Comparison of ENCODE assay signal across 15 cellular contexts in the genomic region with DNA sequence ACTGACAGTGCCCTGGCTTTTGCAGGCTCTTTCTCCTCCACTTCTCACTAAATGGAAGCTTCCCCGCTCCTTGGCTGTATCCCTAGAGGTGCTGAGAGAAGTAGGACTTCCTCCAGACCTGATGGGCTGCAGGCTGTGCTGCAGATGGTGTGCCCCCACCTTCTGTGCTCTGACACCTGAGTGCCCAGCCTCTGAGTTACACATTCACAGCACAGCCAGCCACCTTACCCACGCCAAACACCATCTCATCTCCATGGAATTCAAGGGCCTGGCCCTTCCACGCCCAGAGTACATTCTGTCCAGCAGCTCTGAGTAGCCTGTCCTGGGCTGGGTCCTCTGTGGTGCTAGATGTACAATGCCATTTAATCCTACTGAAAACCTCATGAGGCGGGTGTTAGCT. TPM values are rescaled to one million over a fixed set of nuclear protein-coding genes. Genes with fewer than 3 reads are reported as not detected.
DNase-seq lines count a peak whose midpoint lies in the region; ATAC-seq and TF ChIP-seq lines count a peak whose summit lies in the region.
"Had no signal": no experiment of that assay in that cellular context is flagged by ENCODE, and none has a peak within 500 bp of the region (broad histone marks: within the 10 kb centered on the region; RNA-seq: fewer than 3 reads in every experiment).

No MANE protein-coding gene starts in this region.

- peak overlapping the region; percentile 39 for H3K27ac ChIP-seq in left ventricle myocardium inferior (replicated peaks)
- H3K27ac ChIP-seq: BLaER1 treated with 17β-estradiol and CSF1 and Interleukin-3, amounts not matched to agents 10 nM and 100 nM had no signal

- intact Hi-C loops in left ventricle myocardium inferior (cut with micrococcal nuclease), result no loop called here
- intact Hi-C loops in sciatic nerve (cut with DNase I), result no loop called here

- peak; percentile 90 for ATAC-seq in sciatic nerve
- no peak for ATAC-seq in GM18873 (IDR thresholded peaks at IDR 0.05; ENCODE audit: low FRiP score, unreplicated experiment)
- no peak for ATAC-seq in GM19023 (IDR thresholded peaks at IDR 0.05; ENCODE audit: unreplicated experiment)
- ATAC-seq: stimulated activated memory B cell treated with anti-CD40 and anti-IgM and Interleukin-4, amounts not matched to agents 10 μg/mL and 1 μg/mL and 100 μg/mL, for 72 hours had no signal

- DNase-seq in G401 (ENCODE audit: low spot score) (peak; percentile 84), amniotic epithelial cell (ENCODE audit: low read depth) (peak; percentile 40), left ventricle myocardium inferior (no peak), sciatic nerve (ENCODE audit: low spot score) (no peak), dedifferentiated amniotic fluid mesenchymal stem cell (ENCODE audit: extremely low spot score) (no peak), middle frontal gyrus (ENCODE audit: extremely low spot score, low spot score) (no peak)
- DNase-seq: activated naive CD4-positive, alpha-beta T cell treated with anti-CD3 and anti-CD28 coated beads for 36 hours; SIG-M5 had no signal

- H3K9me3 ChIP-seq in left ventricle myocardium inferior (replicated peaks), result peaks cover 12% of the 10 kb centered on the region

- peaks cover 49% of the 10 kb centered on the region for H3K36me3 ChIP-seq in left ventricle myocardium inferior

- no peak for TF ChIP-seq CTCF in left ventricle myocardium inferior (IDR thresholded peaks at IDR 0.05; ENCODE audit: borderline replicate concordance)

- H3K4me1 ChIP-seq in left ventricle myocardium inferior, result peaks cover 27% of the 10 kb centered on the region
- H3K4me1 ChIP-seq: BLaER1 treated with 17β-estradiol and CSF1 and Interleukin-3, amounts not matched to agents 10 nM and 100 nM had no signal

- in situ Hi-C loops in G401 (cut with HindIII; ENCODE audit: low sequenced_read_pairs), result no loop called here

- H3K4me3 ChIP-seq in left ventricle myocardium inferior, result no peak overlapping the region
- H3K4me3 ChIP-seq: BLaER1 treated with 17β-estradiol and CSF1 and Interleukin-3, amounts not matched to agents 10 nM and 100 nM had no signal

- H3K27me3 ChIP-seq in left ventricle myocardium inferior (ENCODE audit: low read depth), result no peaks in the 10 kb centered on the region
- H3K27me3 ChIP-seq: BLaER1 treated with 17β-estradiol and CSF1 and Interleukin-3, amounts not matched to agents 10 nM and 100 nM had no signal

RNA-seq across cellular contexts. Expression of gene SFTA2, which starts 5.3 kb away (rescaled TPM):
- total RNA-seq in G401 (2014; rRNA removed; shearing (Covaris generic)), result not detected in 2 replicates
- total RNA-seq in left ventricle myocardium inferior, result not detected
- 0.76 TPM for total RNA-seq in sciatic nerve
- total RNA-seq: activated naive CD4-positive, alpha-beta T cell treated with anti-CD3 and anti-CD28 coated beads for 36 hours; Daoy; fibroblast of villous mesenchyme; osteocyte had no signal

RNA-seq across cellular contexts. Expression of gene VARS2, which starts 12.6 kb away (rescaled TPM):
- 74.5 and 105 TPM in 2 replicates for total RNA-seq in G401 (2014; rRNA removed; shearing (Covaris generic))
- total RNA-seq in left ventricle myocardium inferior (21.0 TPM), sciatic nerve (25.2 TPM)

RNA-seq across cellular contexts. Expression of gene MUCL3, which starts 14.1 kb away (rescaled TPM):
- not detected in 2 replicates for total RNA-seq in G401 (2014; rRNA removed; shearing (Covaris generic))
- total RNA-seq in left ventricle myocardium inferior (not detected), sciatic nerve (0.18 TPM)
- total RNA-seq: activated naive CD4-positive, alpha-beta T cell treated with anti-CD3 and anti-CD28 coated beads for 36 hours; Daoy; fibroblast of villous mesenchyme; osteocyte had no signal

RNA-seq across cellular contexts. Expression of gene GTF2H4, which starts 18.6 kb away (rescaled TPM):
- total RNA-seq in G401 (2014; rRNA removed; shearing (Covaris generic)), result 46.2 and 51.9 TPM in 2 replicates
- 23.0 TPM for total RNA-seq in left ventricle myocardium inferior
- total RNA-seq in sciatic nerve, result 30.4 TPM

RNA-seq across cellular contexts. Expression of gene DDR1, which starts 42.3 kb away (rescaled TPM):
- total RNA-seq in G401 (2014; rRNA removed; shearing (Covaris generic)), result 131 and 141 TPM in 2 replicates
- total RNA-seq in left ventricle myocardium inferior (28.2 TPM), sciatic nerve (93.5 TPM)

Comparison
In these comparisons a context has a peak if more than half of its experiments do, and no peak if none do; other contexts are left out.
1. DNase-seq: peak in G401 (single experiment) and amniotic epithelial cell (single experiment); none in left ventricle myocardium inferior (single experiment), sciatic nerve (single experiment), dedifferentiated amniotic fluid mesenchymal stem cell (single experiment) and middle frontal gyrus (single experiment).